In genomic region chr22:50676211-50676636, GRCh38 we compare ENCODE assay signal across 17 cellular contexts. TPM values are rescaled to one million over a fixed set of nuclear protein-coding genes. Genes with fewer than 3 reads are reported as not detected.
DNase-seq lines count a peak whose midpoint lies in the region; ATAC-seq, FAIRE-seq and TF ChIP-seq lines count a peak whose summit lies in the region.
"Had no signal": no experiment of that assay in that cellular context is flagged by ENCODE, and none has a peak within 500 bp of the region (broad histone marks: within the 10 kb centered on the region; RNA-seq: fewer than 3 reads in every experiment).

No MANE protein-coding gene starts in this region.

- H3K4me1 Mint-ChIP-seq in nephron progenitor cell: peaks cover 28% of the 10 kb centered on the region

- H3K4me3 Mint-ChIP-seq in nephron progenitor cell: peak overlapping the region; percentile 80

- CTCF ChIA-PET in endothelial cell of umbilical vein (lab: Charles Lee): interaction anchor here (0.8 to 2.9 kb wide), 5 partner anchors 9 to 55 kb away, joined by 3 to 25 read pairs (median 7); partner anchors contain the start of gene ARSA

- no peak for FAIRE-seq in endothelial cell of umbilical vein (lab: Jason Lieb, UNC)

- peaks cover 8 to 45% of the 10 kb centered on the region in 2 experiments for H3K36me3 ChIP-seq in endothelial cell of umbilical vein (ENCODE audit: control insufficient read depth in 2 of 2, extremely low read depth in 1 of 2, insufficient read depth in 2 of 2, low read length in 2 of 2)
- no peaks in the 10 kb centered on the region for H3K36me3 ChIP-seq in upper lobe of right lung
- no peaks in the 10 kb centered on the region for H3K36me3 ChIP-seq in MG63
- H3K36me3 ChIP-seq: adrenal gland, stomach had no signal

- TF ChIP-seq POLR2A in endothelial cell of umbilical vein (IDR thresholded peaks at IDR 0.05; ENCODE audit: low read depth, low read length): no peak

- peaks cover 66% of the 10 kb centered on the region for H3K79me2 ChIP-seq in endothelial cell of umbilical vein (ENCODE audit: control insufficient read depth, insufficient read depth, low read length)

- H3K4me1 ChIP-seq in endothelial cell of umbilical vein (ENCODE audit: control insufficient read depth, extremely low read depth, insufficient read depth, low read length) (peaks cover 29% of the 10 kb centered on the region), upper lobe of right lung (no peaks in the 10 kb centered on the region)

- POLR2A ChIA-PET in endothelial cell of umbilical vein (lab: Charles Lee): interaction anchor here (0.9 kb wide), 1 partner anchor 48 kb away, joined by 5 read pairs; the partner anchor contains the start of gene ARSA

- H3K9me1 ChIP-seq in endothelial cell of umbilical vein (replicated peaks; ENCODE audit: control insufficient read depth, extremely low read depth, insufficient read depth, low read length): no peaks in the 10 kb centered on the region

- TF ChIP-seq CTCF in endothelial cell of umbilical vein (IDR thresholded peaks at IDR 0.05; ENCODE audit: extremely low read depth in 1 of 2, insufficient read depth in 1 of 2, low read depth in 1 of 2, low read length in 2 of 2) (no peak), nephron progenitor cell (IDR thresholded peaks at IDR 0.05) (no peak), upper lobe of right lung (IDR thresholded peaks at IDR 0.05) (no peak)

- H3K27me3 Mint-ChIP-seq in nephron progenitor cell (ENCODE audit: low read depth, poor library complexity): peaks cover 11% of the 10 kb centered on the region

- peak overlapping the region; percentile 6 for H3K4me2 ChIP-seq in endothelial cell of umbilical vein (ENCODE audit: insufficient read depth, low read length)

- no peak overlapping the region for H3K27ac Mint-ChIP-seq in nephron progenitor cell
- H3K27ac Mint-ChIP-seq: activated CD4-positive, alpha-beta T cell treated with anti-CD3 and anti-CD28 coated beads for 36 hours; T-helper 1 cell treated with Interleukin-12 subunit alpha and Interleukin-12 subunit beta and Interleukin-4 antibody, amounts not matched to agents 30 μg/mL and 1 μg/mL, for 36 hours had no signal

- no TSS peak for BruUV-seq in endothelial cell of umbilical vein (replicated peaks; lab: Mats Ljungman, UMichigan)

- no peak overlapping the region for H2AFZ ChIP-seq in endothelial cell of umbilical vein (ENCODE audit: low read depth, low read length)

- H3K27me3 ChIP-seq in endothelial cell of umbilical vein (ENCODE audit: control insufficient read depth in 2 of 2, insufficient read depth in 2 of 2, low read length in 2 of 2) (no peaks in the 10 kb centered on the region), upper lobe of right lung (peaks cover 17% of the 10 kb centered on the region), MG63 (no peaks in the 10 kb centered on the region)

- ATAC-seq in Right ventricle myocardium inferior (no peak), upper lobe of right lung (no peak)

- H3K36me3 Mint-ChIP-seq in nephron progenitor cell (ENCODE audit: low read depth): peaks cover 21% of the 10 kb centered on the region

- H3K9me3 Mint-ChIP-seq in nephron progenitor cell: no peaks in the 10 kb centered on the region

- H3K4me3 ChIP-seq in endothelial cell of umbilical vein (replicated peaks in 1 of 3; ENCODE audit: insufficient read depth in 1 of 3, low read depth in 1 of 3, low read length in 3 of 3) (peak overlapping the region in 2 of 3 experiments; percentile 6 to 74), upper lobe of right lung (peak overlapping the region; percentile 51), MG63 (no peak overlapping the region)

- H3K9ac ChIP-seq in endothelial cell of umbilical vein (replicated peaks; ENCODE audit: extremely low read depth, insufficient read depth, low read length): no peak overlapping the region

- DNase-seq in cardiac septum (ENCODE audit: low spot score) (peak; percentile 29), Right ventricle myocardium inferior (ENCODE audit: missing footprints) (no peak), endothelial cell of umbilical vein (ENCODE audit: low read depth, low spot score) (no peak), nephron progenitor cell (no peak), upper lobe of right lung (no peak), MG63 (no peak), COLO668 (lab: John Stamatoyannopoulos, UW; ENCODE audit: unreplicated experiment) (no peak)
- DNase-seq in central memory CD4-positive, alpha-beta T cell: no peak
- DNase-seq: activated CD4-positive, alpha-beta T cell treated with anti-CD3 and anti-CD28 coated beads for 36 hours; COR-L47; H7; IMR-90; NCI-H1048; occipital lobe had no signal

- H4K20me1 ChIP-seq in endothelial cell of umbilical vein (replicated peaks; ENCODE audit: control insufficient read depth, extremely low read depth, insufficient read depth, low read length): no peaks in the 10 kb centered on the region

- H3K9me3 ChIP-seq in endothelial cell of umbilical vein (replicated peaks; ENCODE audit: control insufficient read depth, insufficient read depth, low read length) (no peaks in the 10 kb centered on the region), upper lobe of right lung (no peaks in the 10 kb centered on the region), MG63 (no peaks in the 10 kb centered on the region)
- H3K9me3 ChIP-seq: adrenal gland, stomach had no signal

- dilution Hi-C loops in endothelial cell of umbilical vein (cut with MboI; ENCODE audit: extremely low pct_ligation_motif_present, low sequenced_read_pairs): no loop called here

- intact Hi-C loops in cardiac septum (cut with DNase I): no loop called here
- intact Hi-C loops in Right ventricle myocardium inferior (cut with DNase I): no loop called here
- intact Hi-C loops in endothelial cell of umbilical vein (cut with micrococcal nuclease): loop anchor here (2.0 kb wide), 1 partner anchor 15 kb away; no protein-coding TSS in a partner anchor
- intact Hi-C loops in upper lobe of right lung (cut with DNase I): no loop called here

- H3K27ac ChIP-seq in endothelial cell of umbilical vein (ENCODE audit: insufficient read depth, low read depth, low read length) (no peak overlapping the region), upper lobe of right lung (no peak overlapping the region)
- H3K27ac ChIP-seq: stomach had no signal

TF ChIP-seq in endothelial cell of umbilical vein, 7 proteins besides CTCF, POLR2A, EP300 and RAD21:
- TF ChIP-seq MAX (IDR thresholded peaks at IDR 0.05; ENCODE audit: insufficient read depth, insufficient read length): peak; percentile 60
- no peak for TF ChIP-seq GATA2 (IDR thresholded peaks at IDR 0.05; ENCODE audit: insufficient read depth, insufficient read length, low read depth, low read length)
TF ChIP-seq in endothelial cell of umbilical vein: peak in this region for 1.

RNA-seq across cellular contexts. Expression of gene SHANK3, which starts 3.6 kb away (rescaled TPM):
- total RNA-seq in cardiac septum (25.9 TPM), Right ventricle myocardium inferior (22.2 TPM), endothelial cell of umbilical vein (137 and 158 TPM in 2 replicates), upper lobe of right lung (59.9 TPM)
- polyA plus RNA-seq in endothelial cell of umbilical vein: 26.1 and 29.7 TPM in 2 replicates
- 11.8 and 19.1 TPM in 2 replicates for polyA plus RNA-seq in endothelial cell of umbilical vein (2011; cell fraction: cytosol; rRNA removed)
- polyA plus RNA-seq in endothelial cell of umbilical vein (2011; cell fraction: nucleus; rRNA removed): 180 and 181 TPM in 2 replicates
- polyA plus RNA-seq in endothelial cell of umbilical vein (2012): 37.4 and 44.9 TPM in 2 replicates
- 21.8 and 32.5 TPM in 2 replicates for polyA minus RNA-seq in endothelial cell of umbilical vein
- not detected for polyA minus RNA-seq in endothelial cell of umbilical vein (2011; cell fraction: cytosol; rRNA and poly(A)+ RNA removed)
- polyA minus RNA-seq in endothelial cell of umbilical vein (2011; cell fraction: nucleus; rRNA and poly(A)+ RNA removed): 55.9 and 115 TPM in 2 replicates
- total RNA-seq in MG63 (2014; rRNA removed; shearing (Covaris generic); ENCODE audit: low replicate concordance): 1.3 and 2.6 TPM in 2 replicates

RNA-seq across cellular contexts. Expression of gene ARSA, which starts 48.3 kb away (rescaled TPM):
- total RNA-seq in cardiac septum (33.7 TPM), Right ventricle myocardium inferior (21.3 TPM), endothelial cell of umbilical vein (19.3 and 22.3 TPM in 2 replicates), upper lobe of right lung (46.4 TPM)
- polyA plus RNA-seq in endothelial cell of umbilical vein: 33.6 and 47.7 TPM in 2 replicates
- 10.9 and 16.5 TPM in 2 replicates for polyA plus RNA-seq in endothelial cell of umbilical vein (2011; cell fraction: cytosol; rRNA removed)
- 63.1 and 81.2 TPM in 2 replicates for polyA plus RNA-seq in endothelial cell of umbilical vein (2011; cell fraction: nucleus; rRNA removed)
- 17.5 and 28.3 TPM in 2 replicates for polyA plus RNA-seq in endothelial cell of umbilical vein (2012)
- 6.4 and 8.9 TPM in 2 replicates for polyA minus RNA-seq in endothelial cell of umbilical vein
- polyA minus RNA-seq in endothelial cell of umbilical vein (2011; cell fraction: cytosol; rRNA and poly(A)+ RNA removed): 3.2 TPM
- polyA minus RNA-seq in endothelial cell of umbilical vein (2011; cell fraction: nucleus; rRNA and poly(A)+ RNA removed): 7.6 and 14.0 TPM in 2 replicates
- total RNA-seq in MG63 (2014; rRNA removed; shearing (Covaris generic); ENCODE audit: low replicate concordance): 9.8 and 16.0 TPM in 2 replicates
